ENCODE assay signal across 11 cellular contexts in genomic region chr12:9948606-9949286, GRCh38. TPM values are rescaled to one million over a fixed set of nuclear protein-coding genes. Genes with fewer than 3 reads are reported as not detected.
DNase-seq lines count a peak whose midpoint lies in the region; ATAC-seq and TF ChIP-seq lines count a peak whose summit lies in the region.
"Had no signal": no experiment of that assay in that cellular context is flagged by ENCODE, and none has a peak within 500 bp of the region (broad histone marks: within the 10 kb centered on the region; RNA-seq: fewer than 3 reads in every experiment).

No MANE protein-coding gene starts in this region.

- H3K4me1 ChIP-seq in mucosa of descending colon (ENCODE audit: low read depth) = no peaks in the 10 kb centered on the region

- ATAC-seq in GM18870 (IDR thresholded peaks at IDR 0.05; ENCODE audit: unreplicated experiment) (peak; percentile 96), GM21786 (IDR thresholded peaks at IDR 0.05; ENCODE audit: unreplicated experiment) (peak; percentile 98), mucosa of descending colon (peak; percentile 58)

- no peaks in the 10 kb centered on the region for H3K9me3 ChIP-seq in mucosa of descending colon

- H3K36me3 Mint-ChIP-seq in IgD-negative memory B cell = no peaks in the 10 kb centered on the region

- no peak for TF ChIP-seq CTCF in mucosa of descending colon (IDR thresholded peaks at IDR 0.05)
- no peak for TF ChIP-seq CTCF in brain microvascular endothelial cell (IDR thresholded peaks at IDR 0.05; ENCODE audit: low read depth, low read length, missing control alignments)

- in situ Hi-C loops in brain microvascular endothelial cell (cut with HindIII; ENCODE audit: low pct_ligation_motif_present, low sequenced_read_pairs) = no loop called here

- H3K4me3 Mint-ChIP-seq in IgD-negative memory B cell = peak overlapping the region in 2 of 4 donors; percentile 5 to 6

- intact Hi-C loops in mucosa of descending colon (cut with DNase I, micrococcal nuclease) = no loop called here

- no peaks in the 10 kb centered on the region for H3K27me3 Mint-ChIP-seq in IgD-negative memory B cell

- no peak overlapping the region for H3K27ac ChIP-seq in brain microvascular endothelial cell
- H3K27ac ChIP-seq: cardiac muscle cell had no signal

- H3K4me3 ChIP-seq in mucosa of descending colon (no peak overlapping the region), brain microvascular endothelial cell (ENCODE audit: low read depth, low read length) (no peak overlapping the region)
- H3K4me3 ChIP-seq: cardiac muscle cell had no signal

- no peak for DNase-seq in mucosa of descending colon
- DNase-seq in amniotic stem cell (lab: John Stamatoyannopoulos, UW) = no peak
- DNase-seq in brain microvascular endothelial cell = no peak
- DNase-seq in cerebellum (ENCODE audit: low spot score) = no peak
- no peak for DNase-seq in ecto neural progenitor cell (ENCODE audit: low spot score)

- H3K27ac Mint-ChIP-seq in IgD-negative memory B cell = peak overlapping the region in 2 of 3 donors; percentile 8 to 83

- no peaks in the 10 kb centered on the region for H3K36me3 ChIP-seq in mucosa of descending colon (ENCODE audit: low read depth)
- no peaks in the 10 kb centered on the region for H3K36me3 ChIP-seq in brain microvascular endothelial cell (replicated peaks)
- H3K36me3 ChIP-seq: cardiac muscle cell had no signal

- no peaks in the 10 kb centered on the region for H3K27me3 ChIP-seq in brain microvascular endothelial cell (replicated peaks)
- H3K27me3 ChIP-seq: cardiac muscle cell had no signal

- H3K9me3 Mint-ChIP-seq in IgD-negative memory B cell = no peaks in the 10 kb centered on the region

- peaks cover 31 to 38% (median 32%) of the 10 kb centered on the region in 3 donors for H3K4me1 Mint-ChIP-seq in IgD-negative memory B cell

RNA-seq across cellular contexts. Expression of gene CLEC2A, which starts 16.6 kb away (rescaled TPM):
- not detected for polyA plus RNA-seq in IgD-negative memory B cell
- total RNA-seq in mucosa of descending colon (not detected), cerebellum (not detected)
- total RNA-seq: cardiac muscle cell, lung microvascular endothelial cell, SK-MEL-5 had no signal
- polyA plus RNA-seq: cardiac muscle cell had no signal

RNA-seq across cellular contexts. Expression of gene CLEC12A, which starts 22.5 kb away (rescaled TPM):
- polyA plus RNA-seq in IgD-negative memory B cell = 0.55 TPM
- total RNA-seq in mucosa of descending colon (1 to 10 TPM in 1 of 3 donors, under 1 TPM in 2; 0.41 to 2.6 (median 0.89) TPM), cerebellum (not detected)
- total RNA-seq: cardiac muscle cell, lung microvascular endothelial cell, SK-MEL-5 had no signal
- polyA plus RNA-seq: cardiac muscle cell had no signal

RNA-seq across cellular contexts. Expression of gene CLEC1B, which starts 50.2 kb away (rescaled TPM):
- not detected for polyA plus RNA-seq in IgD-negative memory B cell
- total RNA-seq in mucosa of descending colon (not detected), cerebellum (not detected)
- total RNA-seq: lung microvascular endothelial cell, SK-MEL-5 had no signal
- polyA plus RNA-seq: cardiac muscle cell had no signal
